9 cellular contexts compared by ENCODE assay signal in the genomic region with DNA sequence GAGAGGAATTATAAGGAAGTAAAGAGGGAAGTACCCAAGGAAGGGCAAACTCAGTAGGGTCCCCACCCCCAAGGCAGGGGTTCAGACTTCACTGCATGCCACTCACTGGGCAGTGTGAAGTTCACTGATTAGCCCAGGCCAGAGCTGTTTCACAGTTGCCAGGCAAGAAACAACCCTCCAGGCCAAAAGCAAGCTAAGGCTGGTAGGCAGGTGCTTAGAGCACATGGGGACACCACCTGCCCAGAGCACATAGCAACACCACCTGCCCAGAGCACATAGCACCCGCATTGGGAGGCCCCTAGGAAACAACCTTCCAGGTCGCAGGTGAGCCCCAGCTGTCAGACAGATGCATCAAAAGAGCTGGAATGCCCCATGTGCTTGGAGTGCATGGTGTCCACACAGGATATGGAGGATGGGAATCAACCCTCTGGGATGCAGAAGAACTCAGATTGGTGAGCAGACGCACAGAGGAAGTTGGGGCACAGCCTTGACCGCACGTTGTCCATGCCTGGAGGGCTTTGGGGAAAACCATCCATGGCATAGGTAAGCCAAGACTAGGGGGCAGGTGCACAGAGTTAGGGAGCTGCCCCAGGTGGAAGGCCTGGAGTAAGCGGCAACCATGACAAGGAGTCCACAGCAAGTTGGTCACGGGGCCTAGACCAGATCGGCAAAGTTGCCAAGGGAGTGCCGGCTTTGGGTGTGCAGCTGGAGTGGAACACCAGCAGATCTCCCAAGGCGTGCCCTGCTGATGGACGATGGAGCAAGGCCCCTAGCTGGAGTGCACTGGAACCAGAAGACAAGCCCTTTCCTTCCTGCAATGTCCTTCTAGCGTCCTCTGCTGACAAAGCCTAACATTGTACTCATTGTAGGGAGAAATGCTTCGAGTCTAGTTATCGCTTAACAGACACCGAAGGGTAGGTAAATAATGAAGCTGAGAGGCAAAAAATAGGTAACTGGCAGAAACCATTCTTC. TPM values are rescaled to one million over a fixed set of nuclear protein-coding genes. Genes with fewer than 3 reads are reported as not detected.
DNase-seq lines count a peak whose midpoint lies in the region; ATAC-seq, FAIRE-seq and TF ChIP-seq lines count a peak whose summit lies in the region.
"Had no signal": no experiment of that assay in that cellular context is flagged by ENCODE, and none has a peak within 500 bp of the region (broad histone marks: within the 10 kb centered on the region; RNA-seq: fewer than 3 reads in every experiment).

No MANE protein-coding gene starts in this region.

- no peak overlapping the region for H3K23ac ChIP-seq in mesendoderm (ENCODE audit: low read length)

- 82% methylated on average over 15 of the region's 15 CpGs for WGBS in GM12878 (ENCODE audit: insufficient coverage, insufficient replicate concordance, low lambda C conversion rate, missing lambda C conversion rate)
- no CpG with 5 or more reads among the region's 15 CpGs for WGBS in mesendoderm (ENCODE audit: extremely low coverage, insufficient coverage, low lambda C conversion rate)

- no TSS peak for BruUV-seq in GM12878 (replicated peaks; lab: Mats Ljungman, UMichigan)

- no peak overlapping the region for H2AK5ac ChIP-seq in mesendoderm (ENCODE audit: low read length)

- SMC1A ChIA-PET in GM12878 (lab: Charles Lee; ENCODE audit: uncharacterized antibody, unreplicated experiment) = interaction anchor here (0.9 to 9.7 kb wide), 29 partner anchors 8 to 553 kb away, joined by 3 to 414 read pairs (median 7); a partner anchor contains a TSS

- no peak overlapping the region for H3K27ac ChIP-seq in GM12878 (ENCODE audit: control insufficient read depth, insufficient read depth)
- H3K27ac ChIP-seq in mesendoderm (ENCODE audit: low read depth, low read length) = no peak overlapping the region

- no peaks in the 10 kb centered on the region for H3K27me3 Mint-ChIP-seq in T-cell

- H3K79me2 ChIP-seq in GM12878 (ENCODE audit: control insufficient read depth, insufficient read depth, low read length) (no peaks in the 10 kb centered on the region), mesendoderm (ENCODE audit: control insufficient read depth, insufficient read depth, low read length) (no peaks in the 10 kb centered on the region)

- no peak overlapping the region for H4K8ac ChIP-seq in mesendoderm (ENCODE audit: low read depth, low read length)

- no peaks in the 10 kb centered on the region for H3K9me3 Mint-ChIP-seq in T-cell
- H3K9me3 Mint-ChIP-seq: immature natural killer cell had no signal

- H3K4me1 ChIP-seq in GM12878 (ENCODE audit: control insufficient read depth, insufficient read depth, low read length) (no peaks in the 10 kb centered on the region), mesendoderm (ENCODE audit: control insufficient read depth, low read depth, low read length) (no peaks in the 10 kb centered on the region)

- no peak overlapping the region for H3K56ac ChIP-seq in mesendoderm (ENCODE audit: low read length)

- no peaks in the 10 kb centered on the region for H4K20me1 ChIP-seq in GM12878 (ENCODE audit: control insufficient read depth, insufficient read depth)

- no peak overlapping the region for H3K18ac ChIP-seq in mesendoderm (ENCODE audit: low read length)

- TF ChIP-seq RAD21 in GM12878 (IDR thresholded peaks at IDR 0.05; ENCODE audit: insufficient read depth, low read depth, low read length) = peak; percentile 60

- H3K4me1 Mint-ChIP-seq in T-cell = peaks cover 7 to 9% (median 8%) of the 10 kb centered on the region in 3 donors

- peak; percentile 63 for ATAC-seq in GM12878
- no peak for ATAC-seq in T-cell (replicated peaks in 1 of 4)
- no peak for ATAC-seq in GM18867 (IDR thresholded peaks at IDR 0.05; ENCODE audit: unreplicated experiment)

- H3K27me3 ChIP-seq in GM12878 (replicated peaks in 1 of 2; ENCODE audit: control insufficient read depth in 2 of 2, insufficient read depth in 2 of 2, low read length in 1 of 2) (no peaks in the 10 kb centered on the region), mesendoderm (ENCODE audit: insufficient read depth, low read length, poor library complexity) (no peaks in the 10 kb centered on the region)

- H3K9ac ChIP-seq in GM12878 (ENCODE audit: control insufficient read depth, insufficient read depth, low read length) (no peak overlapping the region), mesendoderm (ENCODE audit: low read length) (no peak overlapping the region)

- POLR2A ChIA-PET in GM12878 (lab: Charles Lee) (interaction anchor here (0.6 to 8.3 kb wide), 7 partner anchors 8 to 195 kb away, joined by 3 to 86 read pairs (median 4); a partner anchor contains a TSS), T-cell (lab: Charles Lee) (interaction anchor here (0.6 to 1.2 kb wide), 2 partner anchors 48 to 64 kb away, joined by 5 to 7 read pairs; no protein-coding TSS in a partner anchor)

- H2BK5ac ChIP-seq in mesendoderm (ENCODE audit: low read length) = no peak overlapping the region

- H3K4ac ChIP-seq in mesendoderm (ENCODE audit: low read depth, low read length) = no peak overlapping the region

- no peak for DNase-seq in GM12864 (ENCODE audit: low read depth)
- peak; percentile 43 for DNase-seq in M059J (ENCODE audit: low read depth)
- DNase-seq in GM12878 (ENCODE audit: low read depth, low spot score) = no peak
- DNase-seq in mesendoderm = peak; percentile 70
- DNase-seq in NCI-H1436 (lab: John Stamatoyannopoulos, UW) = no peak
- no peak for DNase-seq in glomerular visceral epithelial cell (ENCODE audit: extremely low spot score)
- DNase-seq in T-cell = no peak

- no peaks in the 10 kb centered on the region for H3K9me3 ChIP-seq in GM12878 (replicated peaks; ENCODE audit: control insufficient read depth, insufficient read depth, low read length)

- intact Hi-C loops in GM12878 (cut with micrococcal nuclease; ENCODE audit: unreplicated experiment) = loop anchor here (1.0 to 2.0 kb wide), 3 partner anchors 28 to 130 kb away; no protein-coding TSS in a partner anchor

- no peak overlapping the region for H2BK120ac ChIP-seq in mesendoderm (ENCODE audit: low read depth, low read length)

- no peak for TF ChIP-seq EP300 in GM12878 (IDR thresholded peaks at IDR 0.05; ENCODE audit: borderline replicate concordance in 1 of 2, control insufficient read depth in 1 of 2, low read depth in 2 of 2, low read length in 2 of 2)

- CTCF ChIA-PET in GM12878 (lab: Yijun Ruan, JAX) = interaction anchor here (0.5 to 9.0 kb wide), 32 partner anchors 10 to 553 kb away, joined by 3 to 729 read pairs (median 6); a partner anchor contains a TSS
- CTCF ChIA-PET in T-cell (lab: Charles Lee) = interaction anchor here (0.5 to 5.0 kb wide), 14 partner anchors 8 to 131 kb away, joined by 3 to 114 read pairs (median 5); a partner anchor contains a TSS

- no peak overlapping the region for H3K27ac Mint-ChIP-seq in T-cell

- H3K36me3 Mint-ChIP-seq in T-cell = no peaks in the 10 kb centered on the region
- H3K36me3 Mint-ChIP-seq: immature natural killer cell had no signal

- in situ Hi-C loops in GM12878 (cut with MboI) = loop anchor here (5.0 kb wide), 1 partner anchor 47 kb away; no protein-coding TSS in a partner anchor

- no peak overlapping the region for H2BK15ac ChIP-seq in mesendoderm (replicated peaks; ENCODE audit: low read depth)

- H3K79me1 ChIP-seq in mesendoderm (ENCODE audit: low read length) = no peaks in the 10 kb centered on the region

- H4K5ac ChIP-seq in mesendoderm (ENCODE audit: low read length) = no peak overlapping the region

- H2AFZ ChIP-seq in GM12878 (ENCODE audit: control insufficient read depth, low read depth, low read length) = no peak overlapping the region

- TF ChIP-seq CTCF in GM12864 (IDR thresholded peaks at IDR 0.05; ENCODE audit: low read depth, low read length, missing control alignments) (peak; percentile 40), GM12878 (IDR thresholded peaks at IDR 0.05 in 2 of 3, conservative IDR thresholded peaks at IDR 0.05 in 1 of 3; ENCODE audit: control insufficient read depth in 2 of 3, extremely low read depth in 1 of 3, insufficient read depth in 1 of 3, low read depth in 3 of 3, low read length in 3 of 3) (peak; percentile 24 to 55 (median 48); a peak in 5 of 6 replicates)

- TF ChIP-seq POLR2A in GM12878 (IDR thresholded peaks at IDR 0.05; ENCODE audit: low read depth, low read length) = no peak

- H3K4me2 ChIP-seq in GM12878 (ENCODE audit: control insufficient read depth, insufficient read depth) = no peak overlapping the region
- H3K4me2 ChIP-seq in mesendoderm (ENCODE audit: low read length) = no peak overlapping the region

- H3K4me3 Mint-ChIP-seq in T-cell = no peak overlapping the region
- H3K4me3 Mint-ChIP-seq: immature natural killer cell had no signal

- H3K36me3 ChIP-seq in GM12878 (ENCODE audit: control insufficient read depth in 2 of 2, insufficient read depth in 2 of 2, low read length in 1 of 2) = peaks cover 0 to 1% of the 10 kb centered on the region in 2 experiments; a peak in 1 of 4 replicates
- no peaks in the 10 kb centered on the region for H3K36me3 ChIP-seq in mesendoderm (ENCODE audit: control insufficient read depth, insufficient read depth, low read length)

- RAD21 ChIA-PET in GM12878 (lab: Charles Lee; ENCODE audit: unreplicated experiment) = interaction anchor here (1.0 to 6.2 kb wide), 20 partner anchors 8 to 554 kb away, joined by 3 to 424 read pairs (median 7); a partner anchor contains a TSS

- FAIRE-seq in GM12878 (lab: Jason Lieb, UNC) = no peak

- H3K4me3 ChIP-seq in GM12864 (ENCODE audit: low read depth, low read length) (no peak overlapping the region), GM12878 (no peak overlapping the region), mesendoderm (ENCODE audit: low read length) (no peak overlapping the region)

RNA-seq across cellular contexts. Expression of a gene that starts 7.8 kb away (rescaled TPM):
- 25.1 and 38.4 TPM in 2 replicates for total RNA-seq in M059J (2014; rRNA removed; shearing (Covaris generic))
- total RNA-seq in GM12878 (2013; cell fraction: nucleolus; rRNA removed) = 9.8 and 11.8 TPM in 2 replicates
- total RNA-seq in GM12878 (2014; rRNA removed) = 10.2 and 11.3 TPM in 2 replicates
- total RNA-seq in GM12878 (2014; rRNA removed; fragmentation: Illumina TruSeq; extraction: Trizol) = 9.3 and 10.2 TPM in 2 replicates
- 6.4 and 7.8 TPM in 2 replicates for total RNA-seq in GM12878 (2021)
- 15.9 TPM for polyA plus RNA-seq in GM12878 (2011; ENCODE audit: low read depth)
- polyA plus RNA-seq in GM12878 (2011; rRNA removed) = 32.1 and 40.2 TPM in 2 replicates
- polyA plus RNA-seq in GM12878 (2011; cell fraction: cytosol; rRNA removed) = 39.1 and 47.3 TPM in 2 replicates
- 16.9 and 21.4 TPM in 2 replicates for polyA plus RNA-seq in GM12878 (2011; cell fraction: nucleus; rRNA removed)
- polyA plus RNA-seq in GM12878 (2012) = 13.2 and 14.2 TPM in 2 replicates
- 17.3 and 20.4 TPM in 2 replicates for polyA plus RNA-seq in GM12878 (2014; fragmentation: Illumina TruSeq; extraction: Trizol)
- 10 to 100 TPM; 25.6 to 40.7 TPM for polyA plus RNA-seq in GM12878 (2014; fragmentation: Nextera tagmentation; extraction: Ambion mirVana)
- 16.0 and 19.1 TPM in 2 replicates for polyA plus RNA-seq in GM12878 (2014; rRNA removed)
- 10 to 100 TPM; 21.1 to 24.7 TPM for polyA plus RNA-seq in GM12878 (2016; fragmentation: Nextera tagmentation; extraction: Ambion mirVana)
- 22.0 and 30.9 TPM in 2 replicates for polyA minus RNA-seq in GM12878 (2011; rRNA and poly(A)+ RNA removed)
- 2.4 and 2.8 TPM in 2 replicates for polyA minus RNA-seq in GM12878 (2011; cell fraction: cytosol; rRNA and poly(A)+ RNA removed)
- 5.8 and 6.6 TPM in 2 replicates for polyA minus RNA-seq in GM12878 (2011; cell fraction: nucleus; rRNA and poly(A)+ RNA removed)
- 41.8 TPM for polyA plus RNA-seq in mesendoderm (2013, experiment 1 of 2)
- polyA plus RNA-seq in mesendoderm (2013, experiment 2 of 2) = 41.4 TPM
- 10 to 100 TPM in 3 of 5 donors, 1 to 10 TPM in 2; 5.3 to 16.9 (median 12.5) TPM for total RNA-seq in T-cell

RNA-seq across cellular contexts. Expression of a gene that starts 22.4 kb away (rescaled TPM):
- 44.4 and 67.3 TPM in 2 replicates for total RNA-seq in M059J (2014; rRNA removed; shearing (Covaris generic))
- total RNA-seq in GM12878 (2013; cell fraction: nucleolus; rRNA removed) = 115 and 125 TPM in 2 replicates
- 28.5 and 30.1 TPM in 2 replicates for total RNA-seq in GM12878 (2014; rRNA removed)
- total RNA-seq in GM12878 (2014; rRNA removed; fragmentation: Illumina TruSeq; extraction: Trizol) = 37.4 and 43.0 TPM in 2 replicates
- 44.5 and 47.6 TPM in 2 replicates for total RNA-seq in GM12878 (2021)
- polyA plus RNA-seq in GM12878 (2011; ENCODE audit: low read depth) = 21.0 TPM
- polyA plus RNA-seq in GM12878 (2011; rRNA removed) = 93.6 and 116 TPM in 2 replicates
- 80.1 and 99.6 TPM in 2 replicates for polyA plus RNA-seq in GM12878 (2011; cell fraction: cytosol; rRNA removed)
- polyA plus RNA-seq in GM12878 (2011; cell fraction: nucleus; rRNA removed) = 139 and 147 TPM in 2 replicates
- polyA plus RNA-seq in GM12878 (2012) = 27.0 and 33.6 TPM in 2 replicates
- polyA plus RNA-seq in GM12878 (2014; fragmentation: Illumina TruSeq; extraction: Trizol) = 72.8 and 82.6 TPM in 2 replicates
- 10 to 100 TPM; 64.2 to 87.2 TPM for polyA plus RNA-seq in GM12878 (2014; fragmentation: Nextera tagmentation; extraction: Ambion mirVana)
- polyA plus RNA-seq in GM12878 (2014; rRNA removed) = 46.4 and 48.2 TPM in 2 replicates
- 10 to 100 TPM; 83.5 to 86.3 TPM for polyA plus RNA-seq in GM12878 (2016; fragmentation: Nextera tagmentation; extraction: Ambion mirVana)
- polyA minus RNA-seq in GM12878 (2011; rRNA and poly(A)+ RNA removed) = 88.5 and 94.5 TPM in 2 replicates
- polyA minus RNA-seq in GM12878 (2011; cell fraction: cytosol; rRNA and poly(A)+ RNA removed) = 14.8 and 15.4 TPM in 2 replicates
- 45.6 and 97.5 TPM in 2 replicates for polyA minus RNA-seq in GM12878 (2011; cell fraction: nucleus; rRNA and poly(A)+ RNA removed)
- 52.8 TPM for polyA plus RNA-seq in mesendoderm (2013, experiment 1 of 2)
- polyA plus RNA-seq in mesendoderm (2013, experiment 2 of 2) = 51.4 TPM
- 10 to 100 TPM; 48.7 to 57.7 (median 56.6) TPM for total RNA-seq in T-cell

RNA-seq across cellular contexts. Expression of a gene that starts 22.9 kb away (rescaled TPM):
- 35.5 and 39.4 TPM in 2 replicates for total RNA-seq in M059J (2014; rRNA removed; shearing (Covaris generic))
- 48.1 and 52.7 TPM in 2 replicates for total RNA-seq in GM12878 (2013; cell fraction: nucleolus; rRNA removed)
- 77.2 and 84.6 TPM in 2 replicates for total RNA-seq in GM12878 (2014; rRNA removed)
- 46.7 and 48.2 TPM in 2 replicates for total RNA-seq in GM12878 (2014; rRNA removed; fragmentation: Illumina TruSeq; extraction: Trizol)
- 76.0 and 92.2 TPM in 2 replicates for total RNA-seq in GM12878 (2021)
- 49.0 TPM for polyA plus RNA-seq in GM12878 (2011; ENCODE audit: low read depth)
- polyA plus RNA-seq in GM12878 (2011; rRNA removed) = 26.7 and 44.9 TPM in 2 replicates
- polyA plus RNA-seq in GM12878 (2011; cell fraction: cytosol; rRNA removed) = 126 and 132 TPM in 2 replicates
- 177 and 190 TPM in 2 replicates for polyA plus RNA-seq in GM12878 (2011; cell fraction: nucleus; rRNA removed)
- 55.0 and 57.5 TPM in 2 replicates for polyA plus RNA-seq in GM12878 (2012)
- polyA plus RNA-seq in GM12878 (2014; fragmentation: Illumina TruSeq; extraction: Trizol) = 36.7 and 76.4 TPM in 2 replicates
- polyA plus RNA-seq in GM12878 (2014; fragmentation: Nextera tagmentation; extraction: Ambion mirVana) = 10 to 100 TPM; 40.1 to 53.5 TPM
- polyA plus RNA-seq in GM12878 (2014; rRNA removed) = 72.4 and 81.2 TPM in 2 replicates
- polyA plus RNA-seq in GM12878 (2016; fragmentation: Nextera tagmentation; extraction: Ambion mirVana) = 100 to 1,000 TPM; 152 to 169 TPM
- 77.8 and 92.3 TPM in 2 replicates for polyA minus RNA-seq in GM12878 (2011; rRNA and poly(A)+ RNA removed)
- 23.7 and 27.0 TPM in 2 replicates for polyA minus RNA-seq in GM12878 (2011; cell fraction: cytosol; rRNA and poly(A)+ RNA removed)
- 22.0 and 42.0 TPM in 2 replicates for polyA minus RNA-seq in GM12878 (2011; cell fraction: nucleus; rRNA and poly(A)+ RNA removed)
- polyA plus RNA-seq in mesendoderm (2013, experiment 1 of 2) = 12.7 TPM
- polyA plus RNA-seq in mesendoderm (2013, experiment 2 of 2) = 13.1 TPM
- 10 to 100 TPM; 34.8 to 49.1 (median 47.3) TPM for total RNA-seq in T-cell

RNA-seq across cellular contexts. Expression of a gene that starts 45.2 kb away (rescaled TPM):
- 53.8 and 59.7 TPM in 2 replicates for total RNA-seq in M059J (2014; rRNA removed; shearing (Covaris generic))
- 149 and 155 TPM in 2 replicates for total RNA-seq in GM12878 (2013; cell fraction: nucleolus; rRNA removed)
- total RNA-seq in GM12878 (2014; rRNA removed) (31.8 TPM in 2 replicates), GM12878 (2014; rRNA removed; fragmentation: Illumina TruSeq; extraction: Trizol) (41.9 and 42.4 TPM in 2 replicates), GM12878 (2021) (80.2 and 89.0 TPM in 2 replicates), T-cell (100 to 1,000 TPM; 104 to 144 (median 117) TPM)
- 40.8 TPM for polyA plus RNA-seq in GM12878 (2011; ENCODE audit: low read depth)
- polyA plus RNA-seq in GM12878 (2011; rRNA removed) (37.9 and 61.6 TPM in 2 replicates), GM12878 (2014; fragmentation: Illumina TruSeq; extraction: Trizol) (93.1 and 107 TPM in 2 replicates), GM12878 (2014; fragmentation: Nextera tagmentation; extraction: Ambion mirVana) (10 to 100 TPM; 14.9 to 21.9 TPM), GM12878 (2014; rRNA removed) (65.9 and 66.8 TPM in 2 replicates), GM12878 (2016; fragmentation: Nextera tagmentation; extraction: Ambion mirVana) (10 to 100 TPM; 60.3 to 67.0 TPM)
- 63.8 TPM in 2 replicates for polyA plus RNA-seq in GM12878 (2011; cell fraction: cytosol; rRNA removed)
- polyA plus RNA-seq in GM12878 (2011; cell fraction: nucleus; rRNA removed) = 174 and 211 TPM in 2 replicates
- polyA plus RNA-seq in GM12878 (2012) = 54.7 and 57.2 TPM in 2 replicates
- polyA minus RNA-seq in GM12878 (2011; rRNA and poly(A)+ RNA removed) = 52.6 and 53.3 TPM in 2 replicates
- polyA minus RNA-seq in GM12878 (2011; cell fraction: cytosol; rRNA and poly(A)+ RNA removed) = 38.6 and 42.8 TPM in 2 replicates
- polyA minus RNA-seq in GM12878 (2011; cell fraction: nucleus; rRNA and poly(A)+ RNA removed) = 34.1 and 55.6 TPM in 2 replicates
- polyA plus RNA-seq in mesendoderm (2013, experiment 1 of 2) = 123 TPM
- polyA plus RNA-seq in mesendoderm (2013, experiment 2 of 2) = 125 TPM

RNA-seq across cellular contexts. Expression of a gene that starts 45.4 kb away (rescaled TPM):
- 39.9 and 99.0 TPM in 2 replicates for total RNA-seq in M059J (2014; rRNA removed; shearing (Covaris generic))
- 103 and 139 TPM in 2 replicates for total RNA-seq in GM12878 (2013; cell fraction: nucleolus; rRNA removed)
- total RNA-seq in GM12878 (2014; rRNA removed) = 64.9 and 66.8 TPM in 2 replicates
- 30.6 and 32.5 TPM in 2 replicates for total RNA-seq in GM12878 (2014; rRNA removed; fragmentation: Illumina TruSeq; extraction: Trizol)
- total RNA-seq in GM12878 (2021) = 42.5 and 42.6 TPM in 2 replicates
- polyA plus RNA-seq in GM12878 (2011; ENCODE audit: low read depth) = 46.6 TPM
- polyA plus RNA-seq in GM12878 (2011; rRNA removed) = 76.0 and 92.1 TPM in 2 replicates
- 120 and 128 TPM in 2 replicates for polyA plus RNA-seq in GM12878 (2011; cell fraction: cytosol; rRNA removed)
- polyA plus RNA-seq in GM12878 (2011; cell fraction: nucleus; rRNA removed) = 47.5 and 49.8 TPM in 2 replicates
- 42.5 and 46.1 TPM in 2 replicates for polyA plus RNA-seq in GM12878 (2012)
- polyA plus RNA-seq in GM12878 (2014; fragmentation: Illumina TruSeq; extraction: Trizol) = 38.0 and 52.2 TPM in 2 replicates
- 100 to 1,000 TPM; 155 to 160 TPM for polyA plus RNA-seq in GM12878 (2014; fragmentation: Nextera tagmentation; extraction: Ambion mirVana)
- 70.2 and 72.0 TPM in 2 replicates for polyA plus RNA-seq in GM12878 (2014; rRNA removed)
- 10 to 100 TPM; 86.4 to 93.5 TPM for polyA plus RNA-seq in GM12878 (2016; fragmentation: Nextera tagmentation; extraction: Ambion mirVana)
- 89.0 and 101 TPM in 2 replicates for polyA minus RNA-seq in GM12878 (2011; rRNA and poly(A)+ RNA removed)
- polyA minus RNA-seq in GM12878 (2011; cell fraction: cytosol; rRNA and poly(A)+ RNA removed) = 17.9 and 42.6 TPM in 2 replicates
- 45.3 and 79.5 TPM in 2 replicates for polyA minus RNA-seq in GM12878 (2011; cell fraction: nucleus; rRNA and poly(A)+ RNA removed)
- 22.2 TPM for polyA plus RNA-seq in mesendoderm (2013, experiment 1 of 2)
- polyA plus RNA-seq in mesendoderm (2013, experiment 2 of 2) = 25.3 TPM
- 10 to 100 TPM; 36.2 to 60.7 (median 56.4) TPM for total RNA-seq in T-cell

Comparison
In these comparisons a context has a peak if more than half of its experiments do, and no peak if none do; other contexts are left out.
1. DNase-seq: peak in M059J (single experiment) and mesendoderm (single experiment); none in GM12864 (single experiment), GM12878 (single experiment), NCI-H1436 (single experiment), glomerular visceral epithelial cell (single experiment) and T-cell (0 of 34).